ENCODE assay signal across 8 cellular contexts in genomic region chr2:120012363-120012762, GRCh38. TPM values are rescaled to one million over a fixed set of nuclear protein-coding genes. Genes with fewer than 3 reads are reported as not detected.
DNase-seq lines count a peak whose midpoint lies in the region; ATAC-seq and TF ChIP-seq lines count a peak whose summit lies in the region.

No MANE protein-coding gene starts in this region.

- H3K4me3 Mint-ChIP-seq in CD14-positive monocyte (peak overlapping the region; percentile 76 to 87), chondrocyte (ENCODE audit: unreplicated experiment) (peak overlapping the region; percentile 83), nephron progenitor cell (peak overlapping the region; percentile 92)

- peak overlapping the region; percentile 81 for H3K4me3 ChIP-seq in LNCaP clone FGC (ENCODE audit: low read depth, low read length)

- intact Hi-C loops in CD14-positive monocyte (cut with micrococcal nuclease) = no loop called here

- H3K27me3 Mint-ChIP-seq in CD14-positive monocyte (ENCODE audit: low read depth in 3 of 3) (peaks cover 30 to 46% (median 36%) of the 10 kb centered on the region in 3 donors), chondrocyte (ENCODE audit: low read depth) (no peaks in the 10 kb centered on the region), nephron progenitor cell (ENCODE audit: low read depth, poor library complexity) (no peaks in the 10 kb centered on the region)

- H3K9me3 Mint-ChIP-seq in CD14-positive monocyte = peaks cover 0 to 5% (median under 1%) of the 10 kb centered on the region in 7 donors
- no peaks in the 10 kb centered on the region for H3K9me3 Mint-ChIP-seq in chondrocyte (ENCODE audit: low read depth)
- peaks cover 9% of the 10 kb centered on the region for H3K9me3 Mint-ChIP-seq in nephron progenitor cell

- peaks cover 10% of the 10 kb centered on the region for H3K4me1 Mint-ChIP-seq in CD14-positive monocyte
- H3K4me1 Mint-ChIP-seq in chondrocyte (ENCODE audit: low read depth) = peaks cover 16% of the 10 kb centered on the region
- peaks cover 27% of the 10 kb centered on the region for H3K4me1 Mint-ChIP-seq in nephron progenitor cell

- TF ChIP-seq CTCF in CD14-positive monocyte (IDR thresholded peaks at IDR 0.05) (no peak), LNCaP clone FGC (IDR thresholded peaks at IDR 0.05; ENCODE audit: control insufficient read depth, extremely low read depth, insufficient read depth) (no peak), chondrocyte (IDR thresholded peaks at IDR 0.05) (no peak), nephron progenitor cell (IDR thresholded peaks at IDR 0.05) (no peak)

- H3K27ac Mint-ChIP-seq in CD14-positive monocyte (peak overlapping the region in 1 of 7 donors; percentile 69), chondrocyte (ENCODE audit: unreplicated experiment) (peak overlapping the region; percentile 76), nephron progenitor cell (no peak overlapping the region)

- no peak for ATAC-seq in HG03175 (IDR thresholded peaks at IDR 0.05; ENCODE audit: unreplicated experiment)

- peaks cover 0 to 5% of the 10 kb centered on the region in 2 donors for H3K36me3 Mint-ChIP-seq in CD14-positive monocyte
- no peaks in the 10 kb centered on the region for H3K36me3 Mint-ChIP-seq in chondrocyte (ENCODE audit: low read depth)
- H3K36me3 Mint-ChIP-seq in nephron progenitor cell (ENCODE audit: low read depth) = peaks cover 29% of the 10 kb centered on the region

- no peak for DNase-seq in CD14-positive monocyte (ENCODE audit: low spot score)
- DNase-seq in LNCaP clone FGC (ENCODE audit: low read depth) = no peak
- DNase-seq in chondrocyte (ENCODE audit: low spot score) = no peak
- DNase-seq in nephron progenitor cell = no peak
- DNase-seq in superior temporal gyrus (ENCODE audit: extremely low spot score) = no peak
- no peak for DNase-seq in germinal center (ENCODE audit: low spot score)
- DNase-seq in NCI-H2081 treated with DMSO at 0.1 percent for 48 hours (lab: John Stamatoyannopoulos, UW) = no peak

RNA-seq across cellular contexts. Expression of gene EPB41L5, which starts 0.5 kb away (rescaled TPM):
- polyA plus RNA-seq in CD14-positive monocyte = 1 to 10 TPM; 2.0 to 2.4 TPM
- 8.4 to 13.0 TPM (median 12.5 TPM) in 3 replicates for total RNA-seq in chondrocyte
